Comparison of ENCODE assay signal across 8 cellular contexts in the genomic region with DNA sequence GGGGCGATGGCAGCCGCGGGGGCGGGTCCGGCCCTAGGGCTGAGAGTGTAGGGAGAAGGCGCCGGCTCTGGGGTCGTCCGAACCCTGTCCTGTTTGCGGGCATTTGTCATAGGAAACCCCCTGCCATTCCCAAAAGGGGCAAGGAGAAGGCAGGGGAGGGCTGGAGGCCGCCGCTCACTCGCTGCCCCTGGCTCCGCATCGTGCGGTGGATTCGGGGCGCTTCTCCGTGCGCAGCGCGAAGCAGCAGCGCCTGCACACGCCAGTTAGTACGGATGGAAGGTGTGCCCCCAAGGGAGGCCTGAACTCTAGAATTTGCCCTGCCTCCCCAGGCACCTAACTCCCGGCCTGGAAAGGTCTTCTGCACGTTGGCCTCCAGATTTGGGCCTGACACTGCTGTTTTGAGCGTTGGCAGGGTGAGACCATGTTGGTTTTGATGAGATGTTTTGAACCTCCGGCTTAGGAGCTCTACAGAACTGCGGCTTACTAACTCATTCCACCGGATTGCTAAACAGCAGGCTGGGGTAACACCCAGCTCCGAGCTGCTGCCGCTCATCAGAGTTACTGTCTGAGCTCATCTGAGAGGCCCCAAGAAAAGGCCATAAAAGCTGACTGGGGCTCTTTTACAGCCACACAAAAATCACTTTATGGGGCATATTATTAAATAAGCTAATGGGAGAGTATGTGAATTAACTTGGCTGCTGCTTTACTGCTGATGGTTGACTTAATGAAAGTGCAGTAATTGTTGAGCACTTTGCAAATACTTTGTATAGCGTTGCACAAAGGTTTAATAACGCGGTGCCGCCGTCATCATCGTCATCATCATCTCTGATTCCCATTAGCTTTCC. TPM values are rescaled to one million over a fixed set of nuclear protein-coding genes. Genes with fewer than 3 reads are reported as not detected.
A peak's percentile ranks its signal among the peaks of the same experiment; 100 is the strongest.
DNase-seq lines count a peak whose midpoint lies in the region; ATAC-seq and TF ChIP-seq lines count a peak whose summit lies in the region.

No MANE protein-coding gene starts in this region.

- intact Hi-C loops in right cardiac atrium (cut with DNase I) = no loop called here

- H3K36me3 Mint-ChIP-seq in activated naive CD8-positive, alpha-beta T cell treated with anti-CD3 and anti-CD28 coated beads, Interleukin-2, amount 50 U/mL, for 24 hours (ENCODE audit: low read depth) = peaks cover 5% of the 10 kb centered on the region

- 15% methylated on average over 39 of the region's 39 CpGs for WGBS in right cardiac atrium

- peak overlapping the region; percentile 40 for H3K27ac ChIP-seq in right cardiac atrium (ENCODE audit: low read length)

- no peak overlapping the region for H3K27ac Mint-ChIP-seq in activated naive CD8-positive, alpha-beta T cell treated with anti-CD3 and anti-CD28 coated beads, Interleukin-2, amount 50 U/mL, for 24 hours

- H3K27me3 ChIP-seq in right cardiac atrium (ENCODE audit: control insufficient read depth, insufficient read depth) = no peaks in the 10 kb centered on the region

- peaks cover 7% of the 10 kb centered on the region for H3K4me1 ChIP-seq in right cardiac atrium (ENCODE audit: control insufficient read depth, insufficient read depth, low read length)

- H3K4me1 Mint-ChIP-seq in activated naive CD8-positive, alpha-beta T cell treated with anti-CD3 and anti-CD28 coated beads, Interleukin-2, amount 50 U/mL, for 24 hours = peaks cover 28% of the 10 kb centered on the region

- H3K9me3 Mint-ChIP-seq in activated naive CD8-positive, alpha-beta T cell treated with anti-CD3 and anti-CD28 coated beads, Interleukin-2, amount 50 U/mL, for 24 hours = no peaks in the 10 kb centered on the region

- TF ChIP-seq CTCF in GM12865 (IDR thresholded peaks at IDR 0.05; ENCODE audit: insufficient read depth, low read depth, low read length, missing control alignments) = no peak

- H3K4me3 Mint-ChIP-seq in activated naive CD8-positive, alpha-beta T cell treated with anti-CD3 and anti-CD28 coated beads, Interleukin-2, amount 50 U/mL, for 24 hours = peak overlapping the region; percentile 97

- H3K4me3 ChIP-seq in GM12865 (ENCODE audit: low read depth, low read length) (peak overlapping the region; percentile 85), right cardiac atrium (ENCODE audit: low read length) (peak overlapping the region; percentile 82)

- H3K9me3 ChIP-seq in right cardiac atrium (ENCODE audit: control insufficient read depth, low read length) = no peaks in the 10 kb centered on the region

- DNase-seq in GM12865 (ENCODE audit: low read depth) (no peak), HCEC 1CT (peak; percentile 68), NOMO-1 treated with DMSO at 0.1 percent for 48 hours (lab: John Stamatoyannopoulos, UW; ENCODE audit: unreplicated experiment) (peak; percentile 68), right cardiac atrium (peak in 1 of 3 donors; percentile 39), retina (peak; percentile 77)
- DNase-seq in activated naive CD8-positive, alpha-beta T cell treated with anti-CD3 and anti-CD28 coated beads, Interleukin-2, amount 50 U/mL, for 24 hours = peak; percentile 31

- peaks cover 28% of the 10 kb centered on the region for H3K27me3 Mint-ChIP-seq in activated naive CD8-positive, alpha-beta T cell treated with anti-CD3 and anti-CD28 coated beads, Interleukin-2, amount 50 U/mL, for 24 hours

- peak; percentile 80 for ATAC-seq in activated naive CD8-positive, alpha-beta T cell treated with anti-CD3 and anti-CD28 coated beads, Interleukin-2, amount 50 U/mL, for 24 hours
- ATAC-seq in right cardiac atrium = peak; percentile 48 to 49
- no peak for ATAC-seq in GM18520 (IDR thresholded peaks at IDR 0.05; ENCODE audit: unreplicated experiment)
- ATAC-seq in GM18867 (IDR thresholded peaks at IDR 0.05; ENCODE audit: unreplicated experiment) = no peak

RNA-seq across cellular contexts. Expression of a gene that starts 1.0 kb away (rescaled TPM):
- total RNA-seq in right cardiac atrium = 10 to 100 TPM; 21.3 to 73.3 (median 29.6) TPM
- 21.9 TPM for polyA plus RNA-seq in right cardiac atrium

Comparison
In these comparisons a context has a peak if more than half of its experiments do, and no peak if none do; other contexts are left out.
1. ATAC-seq: peak in activated naive CD8-positive, alpha-beta T cell treated with anti-CD3 and anti-CD28 coated beads, Interleukin-2, amount 50 U/mL, for 24 hours (single experiment) and right cardiac atrium (2 of 2); none in GM18520 (single experiment) and GM18867 (single experiment).